ENCODE assay signal across 27 cellular contexts in genomic region chr9:20228096-20228495, GRCh38.
"Had no signal": no experiment of that assay in that cellular context is flagged by ENCODE, and none has a peak within 500 bp of the region (broad histone marks: within the 10 kb centered on the region; RNA-seq: fewer than 3 reads in every experiment).

No MANE protein-coding gene starts in this region.

- ATAC-seq: activated CD8-positive, alpha-beta memory T cell treated with anti-CD3 and anti-CD28 coated beads, Interleukin-2, amount 10 ng/mL, durations not matched to agents 7 days and 5 days; activated T-helper 17 cell treated with anti-CD3 and anti-CD28 coated beads, Interleukin-2, amount 50 U/mL, for 72 hours; Right ventricle myocardium inferior had no signal

- H3K27ac Mint-ChIP-seq: activated CD8-positive, alpha-beta memory T cell treated with anti-CD3 and anti-CD28 coated beads, Interleukin-2, amount 10 ng/mL, durations not matched to agents 7 days and 5 days; activated naive CD4-positive, alpha-beta T cell treated with anti-CD3 and anti-CD28 coated beads for 36 hours; activated T-helper 17 cell treated with anti-CD3 and anti-CD28 coated beads, Interleukin-2, amount 50 U/mL, for 72 hours had no signal

- H3K4me3 Mint-ChIP-seq: activated CD8-positive, alpha-beta memory T cell treated with anti-CD3 and anti-CD28 coated beads, Interleukin-2, amount 10 ng/mL, durations not matched to agents 7 days and 5 days; activated naive CD4-positive, alpha-beta T cell treated with anti-CD3 and anti-CD28 coated beads for 36 hours; activated naive CD8-positive, alpha-beta T cell; activated T-helper 17 cell treated with anti-CD3 and anti-CD28 coated beads, Interleukin-2, amount 50 U/mL, for 72 hours had no signal

- H3K27me3 Mint-ChIP-seq: activated CD8-positive, alpha-beta memory T cell treated with anti-CD3 and anti-CD28 coated beads, Interleukin-2, amount 10 ng/mL, durations not matched to agents 7 days and 5 days; activated naive CD8-positive, alpha-beta T cell; activated T-helper 17 cell treated with anti-CD3 and anti-CD28 coated beads, Interleukin-2, amount 50 U/mL, for 72 hours had no signal

- DNase-seq: activated CD4-positive, alpha-beta T cell treated with anti-CD3 and anti-CD28 coated beads for 1 hour; activated CD4-positive, alpha-beta T cell treated with anti-CD3 and anti-CD28 coated beads for 48 hours; activated CD4-positive, alpha-beta T cell treated with anti-CD3 and anti-CD28 coated beads, Interleukin-2, amount 50 U/mL, for 48 hours; activated CD4-positive, CD25-positive, alpha-beta regulatory T cell; activated CD8-positive, alpha-beta memory T cell treated with anti-CD3 and anti-CD28 coated beads for 24 hours; activated CD8-positive, alpha-beta memory T cell treated with anti-CD3 and anti-CD28 coated beads, Interleukin-2, amount 10 ng/mL, durations not matched to agents 7 days and 5 days; activated CD8-positive, alpha-beta memory T cell treated with anti-CD3 and anti-CD28 coated beads, Interleukin-2, amount 50 U/mL, for 48 hours; activated gamma-delta T cell; activated naive CD4-positive, alpha-beta T cell treated with anti-CD3 and anti-CD28 coated beads for 36 hours; activated T-cell treated with anti-CD3 and anti-CD28 coated beads, Interleukin-2, amount 50 U/mL, for 48 hours; amygdala; MM.1S; MV-4-11; NCI-H1092; NCI-H1436 treated with DMSO at 0.1 percent for 48 hours; NCI-H1694 treated with DMSO at 0.1 percent for 48 hours; NCI-H2029; NCI-H345; NCI-H524 treated with DMSO at 0.1 percent for 48 hours; PC-9; SIG-M5; SW 1271; T1000; WERI-Rb-1 had no signal
